1 cellular context compared by ENCODE assay signal in the genomic region with DNA sequence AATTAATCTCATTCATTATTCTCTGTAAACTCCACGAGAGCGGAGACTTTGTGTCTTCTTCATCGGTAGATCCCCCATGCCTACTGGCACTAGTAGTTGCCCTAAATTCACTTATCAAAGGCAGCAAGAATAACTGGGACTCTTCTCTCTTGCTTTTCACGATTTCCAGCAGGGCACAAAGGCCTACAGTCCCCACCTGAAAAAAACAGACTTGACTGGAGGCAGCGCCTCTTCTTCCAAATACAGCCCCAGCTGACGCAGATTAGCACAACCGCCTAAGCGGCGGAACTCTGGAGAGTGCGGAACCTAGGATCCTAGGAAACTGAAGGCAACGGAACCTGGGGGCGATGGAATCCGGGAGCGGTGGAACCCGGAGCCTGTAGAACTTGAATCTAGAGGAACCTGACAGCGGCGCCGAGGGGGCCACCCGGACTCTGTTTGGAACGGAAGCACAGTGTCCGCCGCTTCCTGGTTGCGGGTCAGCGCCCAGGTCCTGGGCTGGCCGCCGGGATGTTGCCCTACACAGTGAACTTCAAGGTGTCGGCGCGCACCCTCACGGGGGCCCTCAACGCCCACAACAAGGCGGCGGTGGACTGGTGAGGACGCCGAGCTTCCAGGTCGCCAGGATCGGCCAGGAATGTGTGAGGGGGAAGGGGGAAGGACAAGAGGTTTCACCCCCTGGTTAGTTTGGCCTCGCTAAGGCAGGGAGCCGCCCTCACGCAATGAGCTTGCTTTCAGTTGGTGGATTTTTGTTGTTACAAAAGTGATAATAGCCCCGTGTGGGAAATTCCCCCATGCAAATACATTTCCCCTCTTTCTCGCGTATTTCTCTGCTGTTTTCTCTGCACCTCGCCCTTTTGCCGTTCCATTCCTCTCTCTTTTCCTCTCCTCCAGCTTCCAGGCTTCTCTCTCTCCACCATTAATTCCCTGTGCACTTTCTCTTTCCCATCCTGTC.
TF ChIP-seq lines count a peak whose summit lies in the region.

A gene with protein sequence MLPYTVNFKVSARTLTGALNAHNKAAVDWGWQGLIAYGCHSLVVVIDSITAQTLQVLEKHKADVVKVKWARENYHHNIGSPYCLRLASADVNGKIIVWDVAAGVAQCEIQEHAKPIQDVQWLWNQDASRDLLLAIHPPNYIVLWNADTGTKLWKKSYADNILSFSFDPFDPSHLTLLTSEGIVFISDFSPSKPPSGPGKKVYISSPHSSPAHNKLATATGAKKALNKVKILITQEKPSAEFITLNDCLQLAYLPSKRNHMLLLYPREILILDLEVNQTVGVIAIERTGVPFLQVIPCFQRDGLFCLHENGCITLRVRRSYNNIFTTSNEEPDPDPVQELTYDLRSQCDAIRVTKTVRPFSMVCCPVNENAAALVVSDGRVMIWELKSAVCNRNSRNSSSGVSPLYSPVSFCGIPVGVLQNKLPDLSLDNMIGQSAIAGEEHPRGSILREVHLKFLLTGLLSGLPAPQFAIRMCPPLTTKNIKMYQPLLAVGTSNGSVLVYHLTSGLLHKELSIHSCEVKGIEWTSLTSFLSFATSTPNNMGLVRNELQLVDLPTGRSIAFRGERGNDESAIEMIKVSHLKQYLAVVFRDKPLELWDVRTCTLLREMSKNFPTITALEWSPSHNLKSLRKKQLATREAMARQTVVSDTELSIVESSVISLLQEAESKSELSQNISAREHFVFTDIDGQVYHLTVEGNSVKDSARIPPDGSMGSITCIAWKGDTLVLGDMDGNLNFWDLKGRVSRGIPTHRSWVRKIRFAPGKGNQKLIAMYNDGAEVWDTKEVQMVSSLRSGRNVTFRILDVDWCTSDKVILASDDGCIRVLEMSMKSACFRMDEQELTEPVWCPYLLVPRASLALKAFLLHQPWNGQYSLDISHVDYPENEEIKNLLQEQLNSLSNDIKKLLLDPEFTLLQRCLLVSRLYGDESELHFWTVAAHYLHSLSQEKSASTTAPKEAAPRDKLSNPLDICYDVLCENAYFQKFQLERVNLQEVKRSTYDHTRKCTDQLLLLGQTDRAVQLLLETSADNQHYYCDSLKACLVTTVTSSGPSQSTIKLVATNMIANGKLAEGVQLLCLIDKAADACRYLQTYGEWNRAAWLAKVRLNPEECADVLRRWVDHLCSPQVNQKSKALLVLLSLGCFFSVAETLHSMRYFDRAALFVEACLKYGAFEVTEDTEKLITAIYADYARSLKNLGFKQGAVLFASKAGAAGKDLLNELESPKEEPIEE (plus strand): TSS at position 452 of the 955 bp plus-strand sequence. CDS start 59 bp downstream, at position 511.

TF ChIP-seq in WTC11, 78 proteins besides CTCF, POLR2A, EP300 and RAD21 (continued from another document):
- TF ChIP-seq CREB1 (CRISPR knock-in tag; IDR thresholded peaks at IDR 0.05) (peak; percentile 58; the same call in 1 of the 2 replicates), MXD4 (CRISPR knock-in tag; IDR thresholded peaks at IDR 0.05; ENCODE audit: borderline replicate concordance) (no peak), GRHL2 (CRISPR knock-in tag; IDR thresholded peaks at IDR 0.05; ENCODE audit: insufficient replicate concordance, severe bottlenecking) (no peak), JAZF1 (CRISPR knock-in tag; IDR thresholded peaks at IDR 0.05) (no peak), SOX15 (CRISPR knock-in tag; IDR thresholded peaks at IDR 0.05) (no peak), ZNF263 (CRISPR knock-in tag; IDR thresholded peaks at IDR 0.05; ENCODE audit: low read depth) (no peak), MYBL2 (CRISPR knock-in tag; IDR thresholded peaks at IDR 0.05) (peak; percentile 39; the same call in 1 of the 2 replicates), ESRRA (CRISPR knock-in tag; IDR thresholded peaks at IDR 0.05; ENCODE audit: borderline replicate concordance) (peak; percentile 42; the same call in 1 of the 2 replicates), ZNF219 (CRISPR knock-in tag; IDR thresholded peaks at IDR 0.05; ENCODE audit: borderline replicate concordance) (no peak)
- TF ChIP-seq, protein P1, sequence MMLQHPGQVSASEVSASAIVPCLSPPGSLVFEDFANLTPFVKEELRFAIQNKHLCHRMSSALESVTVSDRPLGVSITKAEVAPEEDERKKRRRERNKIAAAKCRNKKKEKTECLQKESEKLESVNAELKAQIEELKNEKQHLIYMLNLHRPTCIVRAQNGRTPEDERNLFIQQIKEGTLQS (CRISPR knock-in tag; conservative IDR thresholded peaks at IDR 0.05) = no peak
- TF ChIP-seq, protein P2, sequence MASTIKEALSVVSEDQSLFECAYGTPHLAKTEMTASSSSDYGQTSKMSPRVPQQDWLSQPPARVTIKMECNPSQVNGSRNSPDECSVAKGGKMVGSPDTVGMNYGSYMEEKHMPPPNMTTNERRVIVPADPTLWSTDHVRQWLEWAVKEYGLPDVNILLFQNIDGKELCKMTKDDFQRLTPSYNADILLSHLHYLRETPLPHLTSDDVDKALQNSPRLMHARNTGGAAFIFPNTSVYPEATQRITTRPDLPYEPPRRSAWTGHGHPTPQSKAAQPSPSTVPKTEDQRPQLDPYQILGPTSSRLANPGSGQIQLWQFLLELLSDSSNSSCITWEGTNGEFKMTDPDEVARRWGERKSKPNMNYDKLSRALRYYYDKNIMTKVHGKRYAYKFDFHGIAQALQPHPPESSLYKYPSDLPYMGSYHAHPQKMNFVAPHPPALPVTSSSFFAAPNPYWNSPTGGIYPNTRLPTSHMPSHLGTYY (CRISPR knock-in tag; IDR thresholded peaks at IDR 0.05) = no peak
- TF ChIP-seq, protein P3, sequence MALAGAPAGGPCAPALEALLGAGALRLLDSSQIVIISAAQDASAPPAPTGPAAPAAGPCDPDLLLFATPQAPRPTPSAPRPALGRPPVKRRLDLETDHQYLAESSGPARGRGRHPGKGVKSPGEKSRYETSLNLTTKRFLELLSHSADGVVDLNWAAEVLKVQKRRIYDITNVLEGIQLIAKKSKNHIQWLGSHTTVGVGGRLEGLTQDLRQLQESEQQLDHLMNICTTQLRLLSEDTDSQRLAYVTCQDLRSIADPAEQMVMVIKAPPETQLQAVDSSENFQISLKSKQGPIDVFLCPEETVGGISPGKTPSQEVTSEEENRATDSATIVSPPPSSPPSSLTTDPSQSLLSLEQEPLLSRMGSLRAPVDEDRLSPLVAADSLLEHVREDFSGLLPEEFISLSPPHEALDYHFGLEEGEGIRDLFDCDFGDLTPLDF (CRISPR knock-in tag; IDR thresholded peaks at IDR 0.05) = no peak
- TF ChIP-seq, protein P4, sequence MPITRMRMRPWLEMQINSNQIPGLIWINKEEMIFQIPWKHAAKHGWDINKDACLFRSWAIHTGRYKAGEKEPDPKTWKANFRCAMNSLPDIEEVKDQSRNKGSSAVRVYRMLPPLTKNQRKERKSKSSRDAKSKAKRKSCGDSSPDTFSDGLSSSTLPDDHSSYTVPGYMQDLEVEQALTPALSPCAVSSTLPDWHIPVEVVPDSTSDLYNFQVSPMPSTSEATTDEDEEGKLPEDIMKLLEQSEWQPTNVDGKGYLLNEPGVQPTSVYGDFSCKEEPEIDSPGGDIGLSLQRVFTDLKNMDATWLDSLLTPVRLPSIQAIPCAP (CRISPR knock-in tag; IDR thresholded peaks at IDR 0.05) = no peak
- TF ChIP-seq, protein P5, sequence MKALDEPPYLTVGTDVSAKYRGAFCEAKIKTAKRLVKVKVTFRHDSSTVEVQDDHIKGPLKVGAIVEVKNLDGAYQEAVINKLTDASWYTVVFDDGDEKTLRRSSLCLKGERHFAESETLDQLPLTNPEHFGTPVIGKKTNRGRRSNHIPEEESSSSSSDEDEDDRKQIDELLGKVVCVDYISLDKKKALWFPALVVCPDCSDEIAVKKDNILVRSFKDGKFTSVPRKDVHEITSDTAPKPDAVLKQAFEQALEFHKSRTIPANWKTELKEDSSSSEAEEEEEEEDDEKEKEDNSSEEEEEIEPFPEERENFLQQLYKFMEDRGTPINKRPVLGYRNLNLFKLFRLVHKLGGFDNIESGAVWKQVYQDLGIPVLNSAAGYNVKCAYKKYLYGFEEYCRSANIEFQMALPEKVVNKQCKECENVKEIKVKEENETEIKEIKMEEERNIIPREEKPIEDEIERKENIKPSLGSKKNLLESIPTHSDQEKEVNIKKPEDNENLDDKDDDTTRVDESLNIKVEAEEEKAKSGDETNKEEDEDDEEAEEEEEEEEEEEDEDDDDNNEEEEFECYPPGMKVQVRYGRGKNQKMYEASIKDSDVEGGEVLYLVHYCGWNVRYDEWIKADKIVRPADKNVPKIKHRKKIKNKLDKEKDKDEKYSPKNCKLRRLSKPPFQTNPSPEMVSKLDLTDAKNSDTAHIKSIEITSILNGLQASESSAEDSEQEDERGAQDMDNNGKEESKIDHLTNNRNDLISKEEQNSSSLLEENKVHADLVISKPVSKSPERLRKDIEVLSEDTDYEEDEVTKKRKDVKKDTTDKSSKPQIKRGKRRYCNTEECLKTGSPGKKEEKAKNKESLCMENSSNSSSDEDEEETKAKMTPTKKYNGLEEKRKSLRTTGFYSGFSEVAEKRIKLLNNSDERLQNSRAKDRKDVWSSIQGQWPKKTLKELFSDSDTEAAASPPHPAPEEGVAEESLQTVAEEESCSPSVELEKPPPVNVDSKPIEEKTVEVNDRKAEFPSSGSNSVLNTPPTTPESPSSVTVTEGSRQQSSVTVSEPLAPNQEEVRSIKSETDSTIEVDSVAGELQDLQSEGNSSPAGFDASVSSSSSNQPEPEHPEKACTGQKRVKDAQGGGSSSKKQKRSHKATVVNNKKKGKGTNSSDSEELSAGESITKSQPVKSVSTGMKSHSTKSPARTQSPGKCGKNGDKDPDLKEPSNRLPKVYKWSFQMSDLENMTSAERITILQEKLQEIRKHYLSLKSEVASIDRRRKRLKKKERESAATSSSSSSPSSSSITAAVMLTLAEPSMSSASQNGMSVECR (CRISPR knock-in tag; IDR thresholded peaks at IDR 0.05; ENCODE audit: borderline replicate concordance) = peak; percentile 86; the same call in 1 of the 2 replicates
- TF ChIP-seq, protein P6, sequence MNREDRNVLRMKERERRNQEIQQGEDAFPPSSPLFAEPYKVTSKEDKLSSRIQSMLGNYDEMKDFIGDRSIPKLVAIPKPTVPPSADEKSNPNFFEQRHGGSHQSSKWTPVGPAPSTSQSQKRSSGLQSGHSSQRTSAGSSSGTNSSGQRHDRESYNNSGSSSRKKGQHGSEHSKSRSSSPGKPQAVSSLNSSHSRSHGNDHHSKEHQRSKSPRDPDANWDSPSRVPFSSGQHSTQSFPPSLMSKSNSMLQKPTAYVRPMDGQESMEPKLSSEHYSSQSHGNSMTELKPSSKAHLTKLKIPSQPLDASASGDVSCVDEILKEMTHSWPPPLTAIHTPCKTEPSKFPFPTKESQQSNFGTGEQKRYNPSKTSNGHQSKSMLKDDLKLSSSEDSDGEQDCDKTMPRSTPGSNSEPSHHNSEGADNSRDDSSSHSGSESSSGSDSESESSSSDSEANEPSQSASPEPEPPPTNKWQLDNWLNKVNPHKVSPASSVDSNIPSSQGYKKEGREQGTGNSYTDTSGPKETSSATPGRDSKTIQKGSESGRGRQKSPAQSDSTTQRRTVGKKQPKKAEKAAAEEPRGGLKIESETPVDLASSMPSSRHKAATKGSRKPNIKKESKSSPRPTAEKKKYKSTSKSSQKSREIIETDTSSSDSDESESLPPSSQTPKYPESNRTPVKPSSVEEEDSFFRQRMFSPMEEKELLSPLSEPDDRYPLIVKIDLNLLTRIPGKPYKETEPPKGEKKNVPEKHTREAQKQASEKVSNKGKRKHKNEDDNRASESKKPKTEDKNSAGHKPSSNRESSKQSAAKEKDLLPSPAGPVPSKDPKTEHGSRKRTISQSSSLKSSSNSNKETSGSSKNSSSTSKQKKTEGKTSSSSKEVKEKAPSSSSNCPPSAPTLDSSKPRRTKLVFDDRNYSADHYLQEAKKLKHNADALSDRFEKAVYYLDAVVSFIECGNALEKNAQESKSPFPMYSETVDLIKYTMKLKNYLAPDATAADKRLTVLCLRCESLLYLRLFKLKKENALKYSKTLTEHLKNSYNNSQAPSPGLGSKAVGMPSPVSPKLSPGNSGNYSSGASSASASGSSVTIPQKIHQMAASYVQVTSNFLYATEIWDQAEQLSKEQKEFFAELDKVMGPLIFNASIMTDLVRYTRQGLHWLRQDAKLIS (CRISPR knock-in tag; IDR thresholded peaks at IDR 0.05; ENCODE audit: borderline replicate concordance) = peak; percentile 81; the same call in 1 of the 2 replicates
- TF ChIP-seq, protein P7, sequence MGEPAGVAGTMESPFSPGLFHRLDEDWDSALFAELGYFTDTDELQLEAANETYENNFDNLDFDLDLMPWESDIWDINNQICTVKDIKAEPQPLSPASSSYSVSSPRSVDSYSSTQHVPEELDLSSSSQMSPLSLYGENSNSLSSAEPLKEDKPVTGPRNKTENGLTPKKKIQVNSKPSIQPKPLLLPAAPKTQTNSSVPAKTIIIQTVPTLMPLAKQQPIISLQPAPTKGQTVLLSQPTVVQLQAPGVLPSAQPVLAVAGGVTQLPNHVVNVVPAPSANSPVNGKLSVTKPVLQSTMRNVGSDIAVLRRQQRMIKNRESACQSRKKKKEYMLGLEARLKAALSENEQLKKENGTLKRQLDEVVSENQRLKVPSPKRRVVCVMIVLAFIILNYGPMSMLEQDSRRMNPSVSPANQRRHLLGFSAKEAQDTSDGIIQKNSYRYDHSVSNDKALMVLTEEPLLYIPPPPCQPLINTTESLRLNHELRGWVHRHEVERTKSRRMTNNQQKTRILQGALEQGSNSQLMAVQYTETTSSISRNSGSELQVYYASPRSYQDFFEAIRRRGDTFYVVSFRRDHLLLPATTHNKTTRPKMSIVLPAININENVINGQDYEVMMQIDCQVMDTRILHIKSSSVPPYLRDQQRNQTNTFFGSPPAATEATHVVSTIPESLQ (CRISPR knock-in tag; IDR thresholded peaks at IDR 0.05) = no peak
